In the genomic region with DNA sequence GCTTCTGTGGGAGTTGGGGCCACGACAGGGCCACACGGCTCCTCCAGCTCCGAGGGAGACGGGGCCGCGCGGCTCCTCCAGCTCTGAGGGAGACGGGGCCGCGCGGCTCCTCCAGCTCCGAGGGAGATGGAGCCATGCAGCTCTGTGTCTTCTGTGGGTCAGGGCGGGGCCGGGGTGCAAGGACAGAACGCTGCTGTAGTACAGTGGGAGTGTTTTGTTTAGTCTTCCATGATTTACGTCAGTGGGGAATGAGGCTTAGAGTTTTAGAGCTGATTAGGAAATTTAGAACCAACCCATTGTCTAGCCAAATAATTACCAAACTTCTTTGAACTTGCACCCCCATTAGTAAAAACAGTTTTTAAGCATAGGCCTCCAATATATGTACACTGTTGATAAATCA, we compare ENCODE assay signal across 15 cellular contexts. TPM values are rescaled to one million over a fixed set of nuclear protein-coding genes. Genes with fewer than 3 reads are reported as not detected.
DNase-seq lines count a peak whose midpoint lies in the region; ATAC-seq and TF ChIP-seq lines count a peak whose summit lies in the region.
"Had no signal": no experiment of that assay in that cellular context is flagged by ENCODE, and none has a peak within 500 bp of the region (broad histone marks: within the 10 kb centered on the region; RNA-seq: fewer than 3 reads in every experiment).

No MANE protein-coding gene starts in this region.

- WGBS in right cardiac atrium = 95% methylated on average over 16 of the region's 16 CpGs
- 14 to 36% (median 19%) methylated on average over 16 of the region's 16 CpGs for WGBS in ovary, 3 donors
- WGBS in esophagus muscularis mucosa = 95% methylated on average over 16 of the region's 16 CpGs

- DNase-seq in right cardiac atrium (peak; percentile 3 to 41 (median 8)), left ventricle myocardium inferior (no peak), fibroblast of villous mesenchyme (ENCODE audit: low read depth) (peak; percentile 67), lower lobe of right lung (peak; percentile 23), ovary (peak; percentile 74 to 84 (median 79)), DMS 273 (lab: John Stamatoyannopoulos, UW; ENCODE audit: unreplicated experiment) (no peak), esophagus muscularis mucosa (ENCODE audit: extremely low spot score) (no peak)
- no peak for DNase-seq in activated T-cell treated with anti-CD3 and anti-CD28 coated beads, Interleukin-2, amount 50 U/mL, for 1 hour
- DNase-seq: C1 segment of cervical spinal cord; Calu3; CD4-positive, alpha-beta T cell; DMS79; H7 had no signal

- TF ChIP-seq POLR2A in ovary (IDR thresholded peaks at IDR 0.05) (no peak), esophagus muscularis mucosa (IDR thresholded peaks at IDR 0.05; ENCODE audit: low read depth) (no peak)

- H3K36me3 ChIP-seq in left ventricle myocardium inferior = peaks cover 79% of the 10 kb centered on the region
- peaks cover 77% of the 10 kb centered on the region for H3K36me3 ChIP-seq in lower lobe of right lung
- no peaks in the 10 kb centered on the region for H3K36me3 ChIP-seq in ovary
- H3K36me3 ChIP-seq in esophagus muscularis mucosa = peaks cover 46 to 97% (median 85%) of the 10 kb centered on the region in 4 donors

- ATAC-seq in right cardiac atrium (no peak), lower lobe of right lung (no peak)
- ATAC-seq: GM12878, GM23338 had no signal

- H3K9me3 ChIP-seq in right cardiac atrium (ENCODE audit: control insufficient read depth, low read length) (no peaks in the 10 kb centered on the region), left ventricle myocardium inferior (replicated peaks) (no peaks in the 10 kb centered on the region), lower lobe of right lung (no peaks in the 10 kb centered on the region), ovary (no peaks in the 10 kb centered on the region), esophagus muscularis mucosa (no peaks in the 10 kb centered on the region)

- no peak for TF ChIP-seq EP300 in ovary (IDR thresholded peaks at IDR 0.05)
- TF ChIP-seq EP300 in esophagus muscularis mucosa (IDR thresholded peaks at IDR 0.05) = no peak

- H3K27ac ChIP-seq in right cardiac atrium (ENCODE audit: low read length) (no peak overlapping the region), left ventricle myocardium inferior (replicated peaks) (no peak overlapping the region), lower lobe of right lung (no peak overlapping the region), ovary (no peak overlapping the region), esophagus muscularis mucosa (replicated peaks in 1 of 4) (no peak overlapping the region)

- H3K27me3 ChIP-seq in right cardiac atrium (ENCODE audit: control insufficient read depth, insufficient read depth) (no peaks in the 10 kb centered on the region), left ventricle myocardium inferior (ENCODE audit: low read depth) (no peaks in the 10 kb centered on the region), lower lobe of right lung (ENCODE audit: low read depth) (no peaks in the 10 kb centered on the region), ovary (no peaks in the 10 kb centered on the region), esophagus muscularis mucosa (no peaks in the 10 kb centered on the region)

- intact Hi-C loops in right cardiac atrium (cut with DNase I) (no loop called here), left ventricle myocardium inferior (cut with micrococcal nuclease) (no loop called here), lower lobe of right lung (cut with DNase I) (no loop called here), ovary (cut with DNase I) (loop anchor here in 2 of 4 donors (10.0 kb wide), 2 partner anchors 55 to 95 kb away; no protein-coding TSS in a partner anchor), esophagus muscularis mucosa (cut with DNase I) (no loop called here)

- H3K4me1 ChIP-seq in right cardiac atrium (ENCODE audit: control insufficient read depth, insufficient read depth, low read length) (no peaks in the 10 kb centered on the region), left ventricle myocardium inferior (no peaks in the 10 kb centered on the region), lower lobe of right lung (no peaks in the 10 kb centered on the region), ovary (ENCODE audit: insufficient read depth) (peaks cover 2% of the 10 kb centered on the region), esophagus muscularis mucosa (peaks cover 0 to 13% (median 2%) of the 10 kb centered on the region in 4 donors)

- TF ChIP-seq CTCF in left ventricle myocardium inferior (IDR thresholded peaks at IDR 0.05; ENCODE audit: borderline replicate concordance) (no peak), fibroblast of villous mesenchyme (IDR thresholded peaks at IDR 0.05; ENCODE audit: insufficient read depth, low read depth, low read length) (no peak), lower lobe of right lung (IDR thresholded peaks at IDR 0.05) (no peak), ovary (IDR thresholded peaks at IDR 0.05) (no peak), esophagus muscularis mucosa (IDR thresholded peaks at IDR 0.05) (no peak)

- no peak overlapping the region for H3K4me3 ChIP-seq in right cardiac atrium (ENCODE audit: low read length)
- H3K4me3 ChIP-seq in left ventricle myocardium inferior = no peak overlapping the region
- H3K4me3 ChIP-seq in fibroblast of villous mesenchyme (ENCODE audit: low read depth, low read length) = no peak overlapping the region
- H3K4me3 ChIP-seq in lower lobe of right lung = no peak overlapping the region
- no peak overlapping the region for H3K4me3 ChIP-seq in ovary
- H3K4me3 ChIP-seq in esophagus muscularis mucosa = no peak overlapping the region
- H3K4me3 ChIP-seq: GM12878, GM23338 had no signal

RNA-seq across cellular contexts. Expression of a gene that starts 32.9 kb away (rescaled TPM):
- 10 to 100 TPM; 22.6 to 38.3 (median 25.1) TPM for total RNA-seq in right cardiac atrium
- 20.7 TPM for polyA plus RNA-seq in right cardiac atrium
- 14.2 TPM for total RNA-seq in left ventricle myocardium inferior
- 16.4 and 23.8 TPM in 2 replicates for total RNA-seq in fibroblast of villous mesenchyme
- total RNA-seq in lower lobe of right lung = 16.8 TPM
- total RNA-seq in ovary = 10 to 100 TPM; 14.3 to 49.0 (median 42.9) TPM
- 10 to 100 TPM; 22.6 to 34.0 TPM for polyA plus RNA-seq in ovary
- 10 to 100 TPM; 15.4 to 46.9 (median 31.4) TPM for total RNA-seq in esophagus muscularis mucosa

RNA-seq across cellular contexts. Expression of a gene that starts 33.5 kb away (rescaled TPM):
- 10 to 100 TPM; 12.0 to 20.7 (median 16.1) TPM for total RNA-seq in right cardiac atrium
- polyA plus RNA-seq in right cardiac atrium = 10.2 TPM
- total RNA-seq in left ventricle myocardium inferior = 18.1 TPM
- total RNA-seq in fibroblast of villous mesenchyme = 30.0 and 32.8 TPM in 2 replicates
- 22.4 TPM for total RNA-seq in lower lobe of right lung
- total RNA-seq in ovary = 10 to 100 TPM; 16.3 to 41.0 (median 26.0) TPM
- polyA plus RNA-seq in ovary = 10 to 100 TPM; 12.9 to 14.7 TPM
- total RNA-seq in esophagus muscularis mucosa = 10 to 100 TPM; 21.2 to 32.7 (median 29.4) TPM

Comparison
In these comparisons a context has a peak if more than half of its experiments do, and no peak if none do; other contexts are left out.
1. DNase-seq: peak in right cardiac atrium (3 of 3), fibroblast of villous mesenchyme (single experiment), lower lobe of right lung (single experiment) and ovary (5 of 5); none in left ventricle myocardium inferior (single experiment), DMS 273 (single experiment), activated T-cell treated with anti-CD3 and anti-CD28 coated beads, Interleukin-2, amount 50 U/mL, for 1 hour (single experiment) and esophagus muscularis mucosa (single experiment).